30 cellular contexts compared by ENCODE assay signal in genomic region chr17:66006654-66007053, GRCh38.
"Had no signal": no experiment of that assay in that cellular context is flagged by ENCODE, and none has a peak within 500 bp of the region (broad histone marks: within the 10 kb centered on the region; RNA-seq: fewer than 3 reads in every experiment).

No MANE protein-coding gene starts in this region.

- H3K36me3 ChIP-seq: left lung, lower lobe of right lung, neural progenitor cell, neutrophil, ovary, stomach, thyroid gland, transverse colon, upper lobe of left lung had no signal

- H3K4me3 ChIP-seq: left lung, lower lobe of right lung, neural progenitor cell, ovary, skin epidermis, stomach, testis, thyroid gland, transverse colon, upper lobe of left lung had no signal

- H3K4me1 ChIP-seq: left lung, neural progenitor cell, testis, thyroid gland had no signal

- H2AFZ ChIP-seq: neural progenitor cell had no signal

- H3K27ac ChIP-seq: left lung, lower lobe of right lung, neural progenitor cell, neutrophil, ovary, skin epidermis, stomach, testis, thyroid gland, transverse colon, upper lobe of left lung had no signal

- FAIRE-seq: islet of Langerhans, kidney had no signal

- H3K9me3 ChIP-seq: lower lobe of right lung, neutrophil, ovary, testis, thyroid gland, transverse colon, upper lobe of left lung had no signal

- DNase-seq: hippocampal formation; immature natural killer cell; kidney; left colon; left lung; lower lobe of right lung; mammary epithelial cell; mesenchymal stem cell; naive B cell; natural killer cell; nephron progenitor cell; occipital lobe; ovary; retina; right cardiac atrium; stimulated activated CD4-positive, alpha-beta T cell treated with anti-CD3 and anti-CD28 coated beads, Interleukin-12 subunit alpha, Interleukin-12 subunit beta, amount 100 ng/mL, for 4 hours; stimulated activated CD4-positive, alpha-beta T cell treated with anti-CD3 and anti-CD28 coated beads, Interleukin-15, amount 100 ng/mL, for 24 hours; stimulated activated CD4-positive, alpha-beta T cell treated with anti-CD3 and anti-CD28 coated beads, Interleukin-2, amount 100 ng/mL, for 24 hours; stimulated activated CD4-positive, alpha-beta T cell treated with anti-CD3 and anti-CD28 coated beads, Interleukin-4, amount 100 ng/mL, for 1 hour; stimulated activated naive B cell treated with anti-CD40 and anti-IgM and Interleukin-4, amounts not matched to agents 10 μg/mL and 1 μg/mL and 100 μg/mL, for 72 hours; stimulated activated naive CD8-positive, alpha-beta T cell treated with anti-CD3 and anti-CD28 coated beads, Interleukin-15, Interleukin-2, amounts not matched to agents 100 U/mL and 50 U/mL, for 24 hours; stomach; testis; thyroid gland; transverse colon; upper lobe of left lung had no signal

- H3K4me2 ChIP-seq: neural progenitor cell had no signal

- H3K27me3 ChIP-seq: left lung, neural progenitor cell, neutrophil, ovary, stomach, testis, thyroid gland, transverse colon, upper lobe of left lung had no signal
